Comparison of ENCODE assay signal across 30 cellular contexts in genomic region chr3:129908417-129908816, GRCh38. TPM values are rescaled to one million over a fixed set of nuclear protein-coding genes. Genes with fewer than 3 reads are reported as not detected.
DNase-seq lines count a peak whose midpoint lies in the region; ATAC-seq, FAIRE-seq and TF ChIP-seq lines count a peak whose summit lies in the region.
"Had no signal": no experiment of that assay in that cellular context is flagged by ENCODE, and none has a peak within 500 bp of the region (broad histone marks: within the 10 kb centered on the region; RNA-seq: fewer than 3 reads in every experiment).

No MANE protein-coding gene starts in this region.

- no TSS peak for BruUV-seq in HepG2 (replicated peaks; lab: Mats Ljungman, UMichigan)

- peaks cover 0 to 2% of the 10 kb centered on the region in 2 experiments; a peak in 1 of 5 replicates for H3K27me3 ChIP-seq in HepG2 (ENCODE audit: control insufficient read depth in 1 of 2, insufficient read depth in 2 of 2, low read length in 2 of 2)
- H3K27me3 ChIP-seq in right lobe of liver, result no peaks in the 10 kb centered on the region
- H3K27me3 ChIP-seq: adrenal gland, colonic mucosa, gastrocnemius medialis, upper lobe of right lung had no signal

- in situ Hi-C loops in HepG2 (cut with HindIII; ENCODE audit: extremely low pct_ligation_motif_present, low pct_unique_long_range_greater_than_20kb) (no loop called here), ACHN (cut with HindIII; ENCODE audit: low pct_ligation_motif_present, low pct_unique_long_range_greater_than_20kb, low sequenced_read_pairs) (no loop called here), GM13977 (cut with MboI; ENCODE audit: low pct_unique_long_range_greater_than_20kb, low sequenced_read_pairs, unreplicated experiment) (no loop called here)

- WGBS in HepG2 (ENCODE audit: low lambda C conversion rate), result 11% methylated on average over 1 of the region's 1 CpG
- no CpG with 5 or more reads among the region's 1 CpG for WGBS in right lobe of liver (ENCODE audit: insufficient coverage, low coverage, low lambda C conversion rate, missing lambda C conversion rate)

- DNase-seq in HepG2 (ENCODE audit: low spot score) (peak; percentile 67), right lobe of liver (no peak), left kidney (ENCODE audit: low read depth, low spot score) (peak; percentile 83), ACHN (no peak), GM13977 (ENCODE audit: low spot score) (no peak)
- DNase-seq in activated CD8-positive, alpha-beta memory T cell treated with anti-CD3 and anti-CD28 coated beads, Interleukin-2, amount 50 U/mL, for 48 hours, result no peak
- no peak for DNase-seq in activated CD4-positive, alpha-beta T cell treated with anti-CD3 and anti-CD28 coated beads, Interleukin-2, amount 50 U/mL, for 4 hours
- DNase-seq: activated CD4-positive, alpha-beta T cell treated with anti-CD3 and anti-CD28 coated beads for 4 hours; activated naive CD4-positive, alpha-beta T cell treated with Interleukin-2 at 50 U/mL for 16 hours; activated T-cell treated with anti-CD3 and anti-CD28 coated beads, Interleukin-2, amount 50 U/mL, for 48 hours; adrenal gland; colonic mucosa; DMS 273 treated with DMSO at 0.1 percent for 48 hours; gastrocnemius medialis; HCEC 1CT; hypothalamus; MM.1S; naive B cell; NCI-H1436; NCI-H2171; NCI-H510A treated with DMSO at 0.1 percent for 48 hours; small intestine; stimulated activated CD4-positive, alpha-beta T cell treated with anti-CD3 and anti-CD28 coated beads, Interleukin-2, amount 100 ng/mL, for 24 hours; T-helper 17 cell; upper lobe of right lung had no signal

- H3K36me3 ChIP-seq in HepG2 (replicated peaks in 1 of 2; ENCODE audit: control insufficient read depth in 1 of 2, insufficient read depth in 2 of 2, low read length in 2 of 2), result no peaks in the 10 kb centered on the region; a peak in 1 of 5 replicates
- H3K36me3 ChIP-seq in right lobe of liver, result no peaks in the 10 kb centered on the region
- H3K36me3 ChIP-seq: adrenal gland, colonic mucosa, gastrocnemius medialis, upper lobe of right lung had no signal

- FAIRE-seq in HepG2 (lab: Jason Lieb, UNC), result peak; percentile 56
- FAIRE-seq: bronchial epithelial cell, GM19239, keratinocyte, small intestine had no signal

- no peak for TF ChIP-seq RAD21 in HepG2 (CRISPR knock-in tag; IDR thresholded peaks at IDR 0.05)

- H3K4me2 ChIP-seq in HepG2 (ENCODE audit: low read depth, low read length), result no peak overlapping the region

- H3K4me1 ChIP-seq in HepG2 (ENCODE audit: insufficient read depth, low read length), result peaks cover 11% of the 10 kb centered on the region
- no peaks in the 10 kb centered on the region for H3K4me1 ChIP-seq in right lobe of liver
- H3K4me1 ChIP-seq: adrenal gland, colonic mucosa, gastrocnemius medialis, upper lobe of right lung had no signal

- H4K20me1 ChIP-seq in HepG2 (ENCODE audit: insufficient read depth, low read length), result no peaks in the 10 kb centered on the region

- POLR2A ChIA-PET in HepG2 (lab: Yijun Ruan, JAX), result interaction anchor here (0.7 to 1.3 kb wide), 3 partner anchors 12 to 18 kb away, joined by 3 read pairs; partner anchors contain the start of gene TMCC1

- no peak overlapping the region for H3K9ac ChIP-seq in HepG2 (ENCODE audit: insufficient read depth, low read depth, low read length)

- H3K9me3 ChIP-seq in HepG2 (ENCODE audit: low read length) (peaks cover 26% of the 10 kb centered on the region), right lobe of liver (peaks cover 0 to 5% (median 0%) of the 10 kb centered on the region in 4 donors)
- H3K9me3 ChIP-seq: gastrocnemius medialis had no signal

- H3K27ac ChIP-seq in HepG2 (ENCODE audit: extremely low read length, insufficient read depth, low read length) (no peak overlapping the region), right lobe of liver (no peak overlapping the region), VCaP (peak overlapping the region; percentile 81)
- H3K27ac ChIP-seq: adrenal gland, colonic mucosa, gastrocnemius medialis, upper lobe of right lung had no signal

- TF ChIP-seq EP300 in HepG2 (IDR thresholded peaks at IDR 0.05; ENCODE audit: low read depth in 2 of 2, low read length in 2 of 2) (no peak), HepG2 (CRISPR knock-in tag; IDR thresholded peaks at IDR 0.05; ENCODE audit: borderline replicate concordance) (no peak)

- CTCF ChIA-PET in HepG2 (lab: Yijun Ruan, JAX; ENCODE audit: low intra/inter-chr PET ratio, low total read pairs), result no interaction called here

- no peaks in the 10 kb centered on the region for H3K79me2 ChIP-seq in HepG2 (ENCODE audit: insufficient read depth, low read length)

- H3K4me3 ChIP-seq in HepG2 (replicated peaks in 1 of 3; ENCODE audit: insufficient read depth in 1 of 3, low read depth in 2 of 3, low read length in 3 of 3), result no peak overlapping the region
- H3K4me3 ChIP-seq in right lobe of liver, result no peak overlapping the region
- H3K4me3 ChIP-seq: adrenal gland, colonic mucosa, gastrocnemius medialis, upper lobe of right lung had no signal

- ATAC-seq in HepG2 (peak; percentile 62), right lobe of liver (no peak)
- ATAC-seq: gastrocnemius medialis, Panc1, T-helper 17 cell, upper lobe of right lung had no signal

- TF ChIP-seq CTCF in HepG2 (CRISPR knock-in tag; IDR thresholded peaks at IDR 0.05), result no peak
- TF ChIP-seq CTCF in right lobe of liver (IDR thresholded peaks at IDR 0.05), result no peak
- TF ChIP-seq CTCF in VCaP (conservative IDR thresholded peaks at IDR 0.05), result no peak
- TF ChIP-seq CTCF in GM13977 (IDR thresholded peaks at IDR 0.05; ENCODE audit: extremely low read depth, insufficient read depth, missing control alignments), result no peak

- intact Hi-C loops in HepG2 (cut with micrococcal nuclease; ENCODE audit: unreplicated experiment) (no loop called here), right lobe of liver (cut with DNase I) (no loop called here)

- TF ChIP-seq POLR2A in HepG2 (IDR thresholded peaks at IDR 0.05; ENCODE audit: insufficient read depth in 1 of 2, low read depth in 2 of 2, low read length in 2 of 2) (no peak), right lobe of liver (IDR thresholded peaks at IDR 0.05) (no peak)

- H2AFZ ChIP-seq in HepG2 (ENCODE audit: low read length), result no peak overlapping the region

TF ChIP-seq in HepG2, 621 proteins besides CTCF, POLR2A, EP300 and RAD21:
- TF ChIP-seq HOXD1 (CRISPR knock-in tag; IDR thresholded peaks at IDR 0.05) (no peak), ZNF256 (CRISPR knock-in tag; conservative IDR thresholded peaks at IDR 0.05) (no peak), NFE2L1 (CRISPR knock-in tag; IDR thresholded peaks at IDR 0.05; ENCODE audit: borderline replicate concordance) (no peak), SKIL (CRISPR knock-in tag; IDR thresholded peaks at IDR 0.05; ENCODE audit: borderline replicate concordance) (no peak), SOX13 (IDR thresholded peaks at IDR 0.05) (no peak), SOX13 (CRISPR knock-in tag; conservative IDR thresholded peaks at IDR 0.05 in 1 of 2, IDR thresholded peaks at IDR 0.05 in 1 of 2) (peak in 1 of 2 experiments; percentile 42; a peak in 2 of 4 replicates), YEATS4 (CRISPR knock-in tag; IDR thresholded peaks at IDR 0.05; ENCODE audit: borderline replicate concordance) (no peak), SRY (CRISPR knock-in tag; IDR thresholded peaks at IDR 0.05) (no peak)
TF ChIP-seq in HepG2: peak in this region for 1.

RNA-seq across cellular contexts. Expression of gene TMCC1, which starts 14.9 kb away (rescaled TPM):
- total RNA-seq in HepG2 (2016; rRNA removed; fragmentation: Illumina TruSeq; extraction: Trizol) (12.1 and 14.8 TPM in 2 replicates), right lobe of liver (100 to 1,000 TPM in 1 of 6 experiments, 10 to 100 TPM in 5; 21.7 to 124 (median 25.2) TPM)
- 31.5 and 32.2 TPM in 2 replicates for total RNA-seq in HepG2 (2016; cell fraction: cytosol; rRNA removed; fragmentation: Illumina TruSeq; extraction: Trizol; ENCODE audit: low read depth)
- 13.6 and 13.9 TPM in 2 replicates for total RNA-seq in HepG2 (2016; cell fraction: insoluble cytoplasmic fraction; rRNA removed; fragmentation: Illumina TruSeq; extraction: Trizol)
- total RNA-seq in HepG2 (2016; cell fraction: membrane; rRNA removed; fragmentation: Illumina TruSeq; extraction: Trizol), result 19.2 and 21.3 TPM in 2 replicates
- total RNA-seq in HepG2 (2016; cell fraction: nucleus; rRNA removed; fragmentation: Illumina TruSeq; extraction: Trizol), result 13.3 and 21.7 TPM in 2 replicates
- polyA plus RNA-seq in HepG2 (2011; rRNA removed), result 264 and 329 TPM in 2 replicates
- 53.3 and 78.4 TPM in 2 replicates for polyA plus RNA-seq in HepG2 (2011; cell fraction: cytosol; rRNA removed)
- 43.5 and 164 TPM in 2 replicates for polyA plus RNA-seq in HepG2 (2011; cell fraction: nucleus; rRNA removed)
- 328 and 350 TPM in 2 replicates for polyA plus RNA-seq in HepG2 (2012)
- 4.5 and 7.9 TPM in 2 replicates for polyA plus RNA-seq in HepG2 (2016; cell fraction: cytosol; fragmentation: Illumina TruSeq; extraction: Trizol; ENCODE audit: low read depth)
- 15.0 and 19.4 TPM in 2 replicates for polyA plus RNA-seq in HepG2 (2016; cell fraction: insoluble cytoplasmic fraction; fragmentation: Illumina TruSeq; extraction: Trizol; ENCODE audit: low read depth)
- polyA plus RNA-seq in HepG2 (2016; cell fraction: membrane; fragmentation: Illumina TruSeq; extraction: Trizol; ENCODE audit: low read depth), result 13.3 and 13.8 TPM in 2 replicates
- 9.7 and 13.0 TPM in 2 replicates for polyA plus RNA-seq in HepG2 (2016; cell fraction: nucleus; fragmentation: Illumina TruSeq; extraction: Trizol; ENCODE audit: insufficient read depth, low read depth)
- 20.3 and 122 TPM in 2 replicates for polyA minus RNA-seq in HepG2 (2011; rRNA and poly(A)+ RNA removed; ENCODE audit: low replicate concordance)
- polyA minus RNA-seq in HepG2 (2011; cell fraction: cytosol; rRNA and poly(A)+ RNA removed), result 191 and 214 TPM in 2 replicates
- polyA minus RNA-seq in HepG2 (2011; cell fraction: nucleus; rRNA and poly(A)+ RNA removed), result 100 and 245 TPM in 2 replicates

Comparison
In these comparisons a context has a peak if more than half of its experiments do, and no peak if none do; other contexts are left out.
1. DNase-seq: peak in HepG2 (single experiment) and left kidney (single experiment); none in right lobe of liver (0 of 3), ACHN (single experiment), activated CD8-positive, alpha-beta memory T cell treated with anti-CD3 and anti-CD28 coated beads, Interleukin-2, amount 50 U/mL, for 48 hours (single experiment), activated CD4-positive, alpha-beta T cell treated with anti-CD3 and anti-CD28 coated beads, Interleukin-2, amount 50 U/mL, for 4 hours (0 of 2) and GM13977 (single experiment).